Comparison of ENCODE assay signal across 10 cellular contexts in the genomic region with DNA sequence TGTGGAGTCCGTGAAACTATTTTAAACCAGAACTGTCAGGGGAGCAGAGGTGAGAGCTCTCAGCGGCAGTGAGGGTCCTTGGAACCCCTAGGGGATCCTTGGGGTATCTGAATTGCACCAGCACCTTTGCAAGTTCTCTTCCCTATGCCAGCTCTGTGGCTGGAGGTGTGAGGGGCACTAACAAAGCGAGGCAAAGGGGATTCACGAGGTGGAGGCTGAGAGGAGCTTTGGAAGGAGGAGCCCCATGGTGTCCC. TPM values are rescaled to one million over a fixed set of nuclear protein-coding genes. Genes with fewer than 3 reads are reported as not detected.
DNase-seq lines count a peak whose midpoint lies in the region; ATAC-seq and TF ChIP-seq lines count a peak whose summit lies in the region.
"Had no signal": no experiment of that assay in that cellular context is flagged by ENCODE, and none has a peak within 500 bp of the region (broad histone marks: within the 10 kb centered on the region; RNA-seq: fewer than 3 reads in every experiment).

No MANE protein-coding gene starts in this region.

- no peak for TF ChIP-seq CTCF in osteocyte (IDR thresholded peaks at IDR 0.05)

- DNase-seq in CD4-positive, CD25-positive, alpha-beta regulatory T cell, result no peak
- DNase-seq in caudate nucleus (lab: John Stamatoyannopoulos, UW), result no peak
- DNase-seq in osteocyte (ENCODE audit: extremely low spot score, unreplicated experiment), result no peak
- no peak for DNase-seq in NOMO-1 treated with DMSO at 0.1 percent for 48 hours (lab: John Stamatoyannopoulos, UW; ENCODE audit: unreplicated experiment)
- DNase-seq in NCI-H1694 treated with DMSO at 0.1 percent for 48 hours (lab: John Stamatoyannopoulos, UW), result no peak
- no peak for DNase-seq in NAMALWA (ENCODE audit: low spot score)
- DNase-seq: NCI-H82 had no signal

- peaks cover 25% of the 10 kb centered on the region for H3K4me1 ChIP-seq in CD4-positive, CD25-positive, alpha-beta regulatory T cell (ENCODE audit: control insufficient read depth, insufficient read depth, low read length, poor library complexity, severe bottlenecking)
- H3K4me1 ChIP-seq in HUES64 (ENCODE audit: insufficient read depth, low read length), result peaks cover 17% of the 10 kb centered on the region; the same call in 1 of the 2 replicates
- H3K4me1 ChIP-seq: parathyroid adenoma had no signal

- no peak overlapping the region for H3K9ac ChIP-seq in HUES64 (ENCODE audit: low read depth, low read length)
- H3K9ac ChIP-seq: parathyroid adenoma had no signal

- ATAC-seq in CD4-positive, CD25-positive, alpha-beta regulatory T cell (ENCODE audit: low read depth in 2 of 2), result no peak
- ATAC-seq in HG02938 (IDR thresholded peaks at IDR 0.05; ENCODE audit: unreplicated experiment), result no peak

- no peaks in the 10 kb centered on the region for H3K27me3 Mint-ChIP-seq in CD4-positive, CD25-positive, alpha-beta regulatory T cell
- H3K27me3 Mint-ChIP-seq in osteocyte (ENCODE audit: unreplicated experiment), result no peaks in the 10 kb centered on the region

- 81% methylated on average over 4 of the region's 4 CpGs for WGBS in HUES64

- no peaks in the 10 kb centered on the region for H3K9me3 ChIP-seq in CD4-positive, CD25-positive, alpha-beta regulatory T cell (ENCODE audit: control insufficient read depth in 2 of 2, low read length in 2 of 2)
- no peaks in the 10 kb centered on the region for H3K9me3 ChIP-seq in HUES64 (ENCODE audit: insufficient read depth, low read depth, low read length)

- peaks cover 0 to 2% (median 0%) of the 10 kb centered on the region in 7 donors for H3K9me3 Mint-ChIP-seq in CD4-positive, CD25-positive, alpha-beta regulatory T cell
- no peaks in the 10 kb centered on the region for H3K9me3 Mint-ChIP-seq in osteocyte (ENCODE audit: unreplicated experiment)

- H3K36me3 ChIP-seq in CD4-positive, CD25-positive, alpha-beta regulatory T cell (ENCODE audit: control insufficient read depth, insufficient read depth, low read length), result no peaks in the 10 kb centered on the region
- peaks cover 7% of the 10 kb centered on the region; the same call in 1 of the 2 replicates for H3K36me3 ChIP-seq in HUES64 (ENCODE audit: insufficient read depth, low read length)

- peaks cover 38% of the 10 kb centered on the region for H3K36me3 Mint-ChIP-seq in CD4-positive, CD25-positive, alpha-beta regulatory T cell
- peaks cover 40% of the 10 kb centered on the region for H3K36me3 Mint-ChIP-seq in osteocyte (ENCODE audit: unreplicated experiment)

- no peak overlapping the region for H3K27ac ChIP-seq in CD4-positive, CD25-positive, alpha-beta regulatory T cell (ENCODE audit: insufficient read depth, low read length, poor library complexity, severe bottlenecking)
- H3K27ac ChIP-seq in HUES64 (ENCODE audit: low read depth, low read length), result peak overlapping the region; percentile 1; the same call in 1 of the 2 replicates
- H3K27ac ChIP-seq in caudate nucleus (ENCODE audit: low read depth, low read length), result peak overlapping the region; percentile 77
- H3K27ac ChIP-seq: parathyroid adenoma had no signal

- peak overlapping the region in 1 of 4 donors; percentile 68 for H3K4me3 Mint-ChIP-seq in CD4-positive, CD25-positive, alpha-beta regulatory T cell
- no peak overlapping the region for H3K4me3 Mint-ChIP-seq in osteocyte (ENCODE audit: unreplicated experiment)

- no peak overlapping the region for H3K4me3 ChIP-seq in CD4-positive, CD25-positive, alpha-beta regulatory T cell (ENCODE audit: low read depth, low read length)
- no peak overlapping the region for H3K4me3 ChIP-seq in HUES64 (ENCODE audit: low read length)

- peaks cover under 1 to 31% (median 22%) of the 10 kb centered on the region in 4 donors for H3K4me1 Mint-ChIP-seq in CD4-positive, CD25-positive, alpha-beta regulatory T cell
- peaks cover 86% of the 10 kb centered on the region for H3K4me1 Mint-ChIP-seq in osteocyte (ENCODE audit: unreplicated experiment)

- H3K27ac Mint-ChIP-seq in CD4-positive, CD25-positive, alpha-beta regulatory T cell, result peak overlapping the region; percentile 80 to 91 (median 83)
- peak overlapping the region; percentile 95 for H3K27ac Mint-ChIP-seq in osteocyte (ENCODE audit: unreplicated experiment)

- no peaks in the 10 kb centered on the region for H3K27me3 ChIP-seq in CD4-positive, CD25-positive, alpha-beta regulatory T cell (ENCODE audit: control insufficient read depth, insufficient read depth, low read length)
- no peaks in the 10 kb centered on the region for H3K27me3 ChIP-seq in HUES64 (ENCODE audit: insufficient read depth, low read length)

RNA-seq across cellular contexts. Expression of gene SYNJ2, which starts 49.5 kb away (rescaled TPM):
- 46.3 TPM for total RNA-seq in CD4-positive, CD25-positive, alpha-beta regulatory T cell
- polyA plus RNA-seq in CD4-positive, CD25-positive, alpha-beta regulatory T cell, result 10 to 100 TPM in 2 of 4 donors, 1 to 10 TPM in 2; 6.4 to 12.4 (median 8.6) TPM
- polyA plus RNA-seq in HUES64 (2013, experiment 1 of 2), result 8.6 TPM
- 5.8 TPM for polyA plus RNA-seq in HUES64 (2013, experiment 2 of 2)
- total RNA-seq in osteocyte, result 94.5 and 95.4 TPM in 2 replicates
